ENCODE assay signal across 8 cellular contexts in genomic region chr3:45690331-45691035, GRCh38. TPM values are rescaled to one million over a fixed set of nuclear protein-coding genes. Genes with fewer than 3 reads are reported as not detected.
DNase-seq lines count a peak whose midpoint lies in the region; ATAC-seq, FAIRE-seq and TF ChIP-seq lines count a peak whose summit lies in the region.

No MANE protein-coding gene starts in this region.

- peaks cover 41 to 48% of the 10 kb centered on the region in 2 donors for H3K36me3 Mint-ChIP-seq in activated naive CD4-positive, alpha-beta T cell treated with anti-CD3 and anti-CD28 coated beads, Interleukin-2, amount 50 U/mL, for 72 hours
- H3K36me3 Mint-ChIP-seq in type B pancreatic cell = peaks cover 19% of the 10 kb centered on the region

- intact Hi-C loops in HepG2 (cut with micrococcal nuclease; ENCODE audit: unreplicated experiment) = no loop called here

- H3K4me1 ChIP-seq in DOHH2 (ENCODE audit: control insufficient read depth, low read length) = peaks cover 26% of the 10 kb centered on the region
- H3K4me1 ChIP-seq in HepG2 (ENCODE audit: insufficient read depth, low read length) = peaks cover 51% of the 10 kb centered on the region

- no peak for FAIRE-seq in HepG2 (lab: Jason Lieb, UNC)

- peak overlapping the region; percentile 98 to 100 for H3K27ac Mint-ChIP-seq in activated naive CD4-positive, alpha-beta T cell treated with anti-CD3 and anti-CD28 coated beads, Interleukin-2, amount 50 U/mL, for 72 hours
- H3K27ac Mint-ChIP-seq in type B pancreatic cell = peak overlapping the region; percentile 100

- H3K27me3 Mint-ChIP-seq in type B pancreatic cell = peaks cover 8% of the 10 kb centered on the region

- in situ Hi-C loops in HepG2 (cut with HindIII; ENCODE audit: extremely low pct_ligation_motif_present, low pct_unique_long_range_greater_than_20kb) = no loop called here

- CTCF ChIA-PET in HepG2 (lab: Yijun Ruan, JAX; ENCODE audit: low intra/inter-chr PET ratio, low total read pairs) = no interaction called here

- WGBS in HepG2 (ENCODE audit: low lambda C conversion rate) = 17% methylated on average over 4 of the region's 4 CpGs

- H3K4me3 ChIP-seq in DOHH2 (ENCODE audit: low read length) = peak overlapping the region; percentile 96
- H3K4me3 ChIP-seq in HepG2 (replicated peaks in 1 of 3; ENCODE audit: insufficient read depth in 1 of 3, low read depth in 2 of 3, low read length in 3 of 3) = peak overlapping the region; percentile 74 to 99 (median 90)

- peak; percentile 14 for TF ChIP-seq CTCF in DOHH2 (IDR thresholded peaks at IDR 0.05; ENCODE audit: low read depth, low read length, poor library complexity, severe bottlenecking)
- no peak for TF ChIP-seq CTCF in HepG2 (CRISPR knock-in tag; IDR thresholded peaks at IDR 0.05)
- no peak for TF ChIP-seq CTCF in type B pancreatic cell (conservative IDR thresholded peaks at IDR 0.05)

- no TSS peak for BruUV-seq in HepG2 (replicated peaks; lab: Mats Ljungman, UMichigan)

- no peaks in the 10 kb centered on the region for H3K9me3 ChIP-seq in DOHH2 (ENCODE audit: control insufficient read depth, insufficient read depth, low read length)
- no peaks in the 10 kb centered on the region for H3K9me3 ChIP-seq in HepG2 (ENCODE audit: low read length)

- peak overlapping the region; percentile 76 for H3K4me2 ChIP-seq in DOHH2 (ENCODE audit: low read length)
- peak overlapping the region; percentile 90 for H3K4me2 ChIP-seq in HepG2 (ENCODE audit: low read depth, low read length)

- TF ChIP-seq EP300 in HepG2 (IDR thresholded peaks at IDR 0.05; ENCODE audit: low read depth in 2 of 2, low read length in 2 of 2) (no peak), HepG2 (CRISPR knock-in tag; IDR thresholded peaks at IDR 0.05; ENCODE audit: borderline replicate concordance) (no peak)

- H3F3A ChIP-seq in DOHH2 (ENCODE audit: control insufficient read depth, insufficient read depth) = no peaks in the 10 kb centered on the region

- no peaks in the 10 kb centered on the region for H3K9me2 ChIP-seq in DOHH2 (replicated peaks; ENCODE audit: control insufficient read depth, low read length)

- TF ChIP-seq RAD21 in HepG2 (CRISPR knock-in tag; IDR thresholded peaks at IDR 0.05) = no peak

- peak; percentile 80 for DNase-seq in MV-4-11 (lab: John Stamatoyannopoulos, UW)
- DNase-seq in activated naive CD4-positive, alpha-beta T cell treated with anti-CD3 and anti-CD28 coated beads, Interleukin-2, amount 50 U/mL, for 72 hours (ENCODE audit: low spot score in 2 of 2) = no peak
- no peak for DNase-seq in HepG2 (ENCODE audit: low spot score)
- DNase-seq in type B pancreatic cell (ENCODE audit: extremely low spot score, unreplicated experiment) = no peak

- H4K20me1 ChIP-seq in DOHH2 (ENCODE audit: control insufficient read depth, insufficient read depth, low read depth, low read length) (peaks cover 7% of the 10 kb centered on the region; the same call in 1 of the 2 replicates), HepG2 (ENCODE audit: insufficient read depth, low read length) (0 out of 2 replicates have a peak, but pooled peaks cover 4% of the 10 kb centered on the region)

- H3K4me3 Mint-ChIP-seq in type B pancreatic cell = peak overlapping the region; percentile 89

- peaks cover 36% of the 10 kb centered on the region for H3K36me3 ChIP-seq in DOHH2 (ENCODE audit: control insufficient read depth, low read length)
- H3K36me3 ChIP-seq in HepG2 (replicated peaks in 1 of 2; ENCODE audit: control insufficient read depth in 1 of 2, insufficient read depth in 2 of 2, low read length in 2 of 2) = 0 out of 5 replicates have a peak, but pooled peaks cover 0 to 3% of the 10 kb centered on the region in 2 experiments

- no peak overlapping the region for H2AFZ ChIP-seq in HepG2 (ENCODE audit: low read length)

- H3K9me3 Mint-ChIP-seq in activated naive CD4-positive, alpha-beta T cell treated with anti-CD3 and anti-CD28 coated beads, Interleukin-2, amount 50 U/mL, for 72 hours = no peaks in the 10 kb centered on the region
- H3K9me3 Mint-ChIP-seq in type B pancreatic cell = no peaks in the 10 kb centered on the region

- H3K79me2 ChIP-seq in DOHH2 (ENCODE audit: control insufficient read depth, low read length) (peaks cover 62% of the 10 kb centered on the region), HepG2 (ENCODE audit: insufficient read depth, low read length) (peaks cover 56% of the 10 kb centered on the region)

- POLR2A ChIA-PET in HepG2 (lab: Yijun Ruan, JAX) = interaction anchor here (1.5 kb wide), 1 partner anchor 179 kb away, joined by 3 read pairs; no protein-coding TSS in a partner anchor

- H3K27ac ChIP-seq in DOHH2 (ENCODE audit: low read depth, low read length) (no peak overlapping the region), HepG2 (ENCODE audit: extremely low read length, insufficient read depth, low read length) (peak overlapping the region; percentile 87)

- peak overlapping the region; percentile 96 for H3K9ac ChIP-seq in HepG2 (ENCODE audit: insufficient read depth, low read depth, low read length)

- no peaks in the 10 kb centered on the region; the same call in 1 of the 2 replicates for H3K27me3 ChIP-seq in DOHH2 (ENCODE audit: control insufficient read depth, low read length)
- H3K27me3 ChIP-seq in HepG2 (ENCODE audit: control insufficient read depth in 1 of 2, insufficient read depth in 2 of 2, low read length in 2 of 2) = no peaks in the 10 kb centered on the region; a peak in 1 of 5 replicates

- peaks cover 46% of the 10 kb centered on the region for H3K4me1 Mint-ChIP-seq in type B pancreatic cell (ENCODE audit: unreplicated experiment)

- ATAC-seq in activated naive CD4-positive, alpha-beta T cell treated with anti-CD3 and anti-CD28 coated beads, Interleukin-2, amount 50 U/mL, for 72 hours = peak in 1 of 2 donors; percentile 1
- no peak for ATAC-seq in HepG2
- no peak for ATAC-seq in HG03108 (IDR thresholded peaks at IDR 0.05; ENCODE audit: unreplicated experiment)
- no peak for ATAC-seq in GM18858 (IDR thresholded peaks at IDR 0.05; ENCODE audit: unreplicated experiment)
- ATAC-seq in GM21825 (IDR thresholded peaks at IDR 0.05; ENCODE audit: unreplicated experiment) = no peak

- TF ChIP-seq POLR2A in HepG2 (IDR thresholded peaks at IDR 0.05; ENCODE audit: insufficient read depth in 1 of 2, low read depth in 2 of 2, low read length in 2 of 2) = no peak

TF ChIP-seq in HepG2, 621 proteins besides CTCF, POLR2A, EP300 and RAD21:
- TF ChIP-seq, protein P1, sequence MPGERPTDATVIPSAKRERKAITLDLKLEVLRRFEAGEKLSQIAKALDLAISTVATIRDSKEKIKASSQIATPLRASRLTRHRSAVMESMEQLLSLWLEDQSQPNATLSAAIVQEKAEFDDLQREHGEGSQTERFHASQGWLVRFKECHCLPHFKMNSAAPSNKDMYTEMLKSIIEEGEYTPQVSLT (CRISPR knock-in tag; IDR thresholded peaks at IDR 0.05; ENCODE audit: borderline replicate concordance, low read depth) = no peak
- TF ChIP-seq ZNF441 (CRISPR knock-in tag; IDR thresholded peaks at IDR 0.05; ENCODE audit: borderline replicate concordance) = no peak
- no peak for TF ChIP-seq HNRNPH1 (optimal IDR thresholded peaks at IDR 0.05; ENCODE audit: low read depth, low read length)
- no peak for TF ChIP-seq ZNF30 (CRISPR knock-in tag; IDR thresholded peaks at IDR 0.05)
- peak; percentile 21; the same call in 1 of the 2 replicates for TF ChIP-seq SAP130 (CRISPR knock-in tag; IDR thresholded peaks at IDR 0.05; ENCODE audit: low read depth)
- TF ChIP-seq ZNF451 (CRISPR knock-in tag; IDR thresholded peaks at IDR 0.05) = no peak
- TF ChIP-seq, protein P2, sequence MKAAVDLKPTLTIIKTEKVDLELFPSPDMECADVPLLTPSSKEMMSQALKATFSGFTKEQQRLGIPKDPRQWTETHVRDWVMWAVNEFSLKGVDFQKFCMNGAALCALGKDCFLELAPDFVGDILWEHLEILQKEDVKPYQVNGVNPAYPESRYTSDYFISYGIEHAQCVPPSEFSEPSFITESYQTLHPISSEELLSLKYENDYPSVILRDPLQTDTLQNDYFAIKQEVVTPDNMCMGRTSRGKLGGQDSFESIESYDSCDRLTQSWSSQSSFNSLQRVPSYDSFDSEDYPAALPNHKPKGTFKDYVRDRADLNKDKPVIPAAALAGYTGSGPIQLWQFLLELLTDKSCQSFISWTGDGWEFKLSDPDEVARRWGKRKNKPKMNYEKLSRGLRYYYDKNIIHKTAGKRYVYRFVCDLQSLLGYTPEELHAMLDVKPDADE (CRISPR knock-in tag; IDR thresholded peaks at IDR 0.05) = no peak
- no peak for TF ChIP-seq ZNF136 (CRISPR knock-in tag; IDR thresholded peaks at IDR 0.05; ENCODE audit: low read depth)
- TF ChIP-seq ZNF839 (CRISPR knock-in tag; IDR thresholded peaks at IDR 0.05; ENCODE audit: borderline replicate concordance) = no peak

RNA-seq across cellular contexts. Expression of gene SACM1L, which starts 1.3 kb away (rescaled TPM):
- total RNA-seq in activated naive CD4-positive, alpha-beta T cell treated with anti-CD3 and anti-CD28 coated beads, Interleukin-2, amount 50 U/mL, for 72 hours = 10 to 100 TPM; 61.8 to 99.2 TPM
- total RNA-seq in HepG2 (2016; rRNA removed; fragmentation: Illumina TruSeq; extraction: Trizol) (27.8 and 37.4 TPM in 2 replicates), type B pancreatic cell (ENCODE audit: low replicate concordance) (37.5 and 51.6 TPM in 2 replicates)
- total RNA-seq in HepG2 (2016; cell fraction: cytosol; rRNA removed; fragmentation: Illumina TruSeq; extraction: Trizol; ENCODE audit: low read depth) = 4.8 and 5.9 TPM in 2 replicates
- total RNA-seq in HepG2 (2016; cell fraction: insoluble cytoplasmic fraction; rRNA removed; fragmentation: Illumina TruSeq; extraction: Trizol) = 27.1 and 39.1 TPM in 2 replicates
- total RNA-seq in HepG2 (2016; cell fraction: membrane; rRNA removed; fragmentation: Illumina TruSeq; extraction: Trizol) = 9.6 and 11.6 TPM in 2 replicates
- total RNA-seq in HepG2 (2016; cell fraction: nucleus; rRNA removed; fragmentation: Illumina TruSeq; extraction: Trizol) = 42.5 and 44.3 TPM in 2 replicates
- polyA plus RNA-seq in HepG2 (2011; rRNA removed) = 12.0 and 15.1 TPM in 2 replicates
- polyA plus RNA-seq in HepG2 (2011; cell fraction: cytosol; rRNA removed) = 3.8 and 6.6 TPM in 2 replicates
- 12.4 and 14.3 TPM in 2 replicates for polyA plus RNA-seq in HepG2 (2011; cell fraction: nucleus; rRNA removed)
- 16.5 and 20.6 TPM in 2 replicates for polyA plus RNA-seq in HepG2 (2012)
- 1.5 and 1.7 TPM in 2 replicates for polyA plus RNA-seq in HepG2 (2016; cell fraction: cytosol; fragmentation: Illumina TruSeq; extraction: Trizol; ENCODE audit: low read depth)
- 32.9 and 37.8 TPM in 2 replicates for polyA plus RNA-seq in HepG2 (2016; cell fraction: insoluble cytoplasmic fraction; fragmentation: Illumina TruSeq; extraction: Trizol; ENCODE audit: low read depth)
- polyA plus RNA-seq in HepG2 (2016; cell fraction: membrane; fragmentation: Illumina TruSeq; extraction: Trizol; ENCODE audit: low read depth) = 4.5 and 5.1 TPM in 2 replicates
- polyA plus RNA-seq in HepG2 (2016; cell fraction: nucleus; fragmentation: Illumina TruSeq; extraction: Trizol; ENCODE audit: insufficient read depth, low read depth) = 52.6 and 65.8 TPM in 2 replicates
- polyA minus RNA-seq in HepG2 (2011; rRNA and poly(A)+ RNA removed; ENCODE audit: low replicate concordance) = 11.2 and 34.4 TPM in 2 replicates
- 13.3 and 19.4 TPM in 2 replicates for polyA minus RNA-seq in HepG2 (2011; cell fraction: cytosol; rRNA and poly(A)+ RNA removed)
- 57.6 and 62.6 TPM in 2 replicates for polyA minus RNA-seq in HepG2 (2011; cell fraction: nucleus; rRNA and poly(A)+ RNA removed)
